Comparison of ENCODE assay signal across 2 cellular contexts in the genomic region with DNA sequence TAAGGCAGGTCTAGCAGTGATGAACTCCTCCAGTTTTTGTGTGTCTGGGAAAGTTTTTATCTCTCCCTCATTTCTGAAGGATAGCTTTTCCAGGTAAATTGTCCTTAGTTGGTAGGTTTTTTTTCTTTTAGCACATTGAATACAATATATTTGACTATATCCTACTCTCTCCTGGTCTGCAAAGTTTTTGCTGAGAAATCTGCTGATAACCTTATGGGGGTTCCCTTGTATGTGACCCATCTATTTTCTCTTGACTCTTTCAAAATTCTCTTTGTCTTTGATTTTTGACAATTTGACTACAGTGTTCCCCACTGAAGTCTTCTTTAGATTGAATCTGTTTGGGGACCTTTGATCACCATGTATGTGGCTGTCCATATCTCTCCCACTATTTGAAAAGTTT.
TF ChIP-seq lines count a peak whose summit lies in the region.

No MANE protein-coding gene starts in this region.

TF ChIP-seq in A549, 52 proteins besides CTCF, POLR2A, EP300 and RAD21 (continued from another document):
- TF ChIP-seq PHF8 (IDR thresholded peaks at IDR 0.05; ENCODE audit: borderline replicate concordance, low read depth) (no peak), CBX8 (IDR thresholded peaks at IDR 0.05) (no peak), EHF (CRISPR knock-in tag; IDR thresholded peaks at IDR 0.05) (no peak), RFX5 (IDR thresholded peaks at IDR 0.05) (no peak)
- TF ChIP-seq, protein P1, sequence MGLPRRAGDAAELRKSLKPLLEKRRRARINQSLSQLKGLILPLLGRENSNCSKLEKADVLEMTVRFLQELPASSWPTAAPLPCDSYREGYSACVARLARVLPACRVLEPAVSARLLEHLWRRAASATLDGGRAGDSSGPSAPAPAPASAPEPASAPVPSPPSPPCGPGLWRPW (IDR thresholded peaks at IDR 0.05), result no peak

TF ChIP-seq in HEK293, 187 proteins besides CTCF, POLR2A, EP300 and RAD21 (continued from another document):
- TF ChIP-seq ZBTB10 (tag by site-specific recombination; IDR thresholded peaks at IDR 0.05), result no peak
TF ChIP-seq in HEK293: peak in this region for 2.
